ENCODE assay signal across 2 cellular contexts in the genomic region with DNA sequence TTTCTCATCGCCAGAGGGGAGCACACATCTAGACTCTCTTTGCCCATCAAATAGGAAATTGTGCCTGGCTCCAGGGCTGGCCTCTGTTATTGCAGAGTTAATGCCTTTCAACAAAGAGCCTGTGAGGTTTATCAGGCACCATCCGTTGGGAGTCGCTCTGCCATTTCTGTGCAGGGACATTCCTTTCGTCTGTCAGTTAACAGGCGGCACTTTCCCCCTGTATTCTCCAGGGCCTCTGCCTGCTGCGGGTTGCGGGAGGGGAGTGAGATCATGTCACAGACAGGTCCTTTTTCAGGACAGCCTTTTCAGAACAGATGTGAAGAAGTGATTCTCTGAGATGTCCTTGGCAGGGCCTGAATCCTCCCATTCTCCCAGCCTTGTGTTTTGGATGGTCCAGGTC.
TF ChIP-seq lines count a peak whose summit lies in the region.

No MANE protein-coding gene starts in this region.

TF ChIP-seq in K562, 482 proteins besides CTCF, POLR2A, EP300 and RAD21 (continued from another document and continues in another):
- no peak for TF ChIP-seq NFIX (CRISPR knock-in tag; IDR thresholded peaks at IDR 0.05; ENCODE audit: low read depth)
- TF ChIP-seq, protein P1, sequence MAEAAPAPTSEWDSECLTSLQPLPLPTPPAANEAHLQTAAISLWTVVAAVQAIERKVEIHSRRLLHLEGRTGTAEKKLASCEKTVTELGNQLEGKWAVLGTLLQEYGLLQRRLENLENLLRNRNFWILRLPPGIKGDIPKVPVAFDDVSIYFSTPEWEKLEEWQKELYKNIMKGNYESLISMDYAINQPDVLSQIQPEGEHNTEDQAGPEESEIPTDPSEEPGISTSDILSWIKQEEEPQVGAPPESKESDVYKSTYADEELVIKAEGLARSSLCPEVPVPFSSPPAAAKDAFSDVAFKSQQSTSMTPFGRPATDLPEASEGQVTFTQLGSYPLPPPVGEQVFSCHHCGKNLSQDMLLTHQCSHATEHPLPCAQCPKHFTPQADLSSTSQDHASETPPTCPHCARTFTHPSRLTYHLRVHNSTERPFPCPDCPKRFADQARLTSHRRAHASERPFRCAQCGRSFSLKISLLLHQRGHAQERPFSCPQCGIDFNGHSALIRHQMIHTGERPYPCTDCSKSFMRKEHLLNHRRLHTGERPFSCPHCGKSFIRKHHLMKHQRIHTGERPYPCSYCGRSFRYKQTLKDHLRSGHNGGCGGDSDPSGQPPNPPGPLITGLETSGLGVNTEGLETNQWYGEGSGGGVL (CRISPR knock-in tag; IDR thresholded peaks at IDR 0.05), result no peak
- TF ChIP-seq ETV6 (IDR thresholded peaks at IDR 0.05; ENCODE audit: borderline replicate concordance in 1 of 2, low read depth in 2 of 2, low read length in 1 of 2), result no peak
- no peak for TF ChIP-seq ETV6 (CRISPR knock-in tag; IDR thresholded peaks at IDR 0.05; ENCODE audit: borderline replicate concordance)
- TF ChIP-seq ZNF75A (CRISPR knock-in tag; IDR thresholded peaks at IDR 0.05), result no peak
- peak; percentile 31 for TF ChIP-seq ARID1B (IDR thresholded peaks at IDR 0.05)
- TF ChIP-seq MTA3 (IDR thresholded peaks at IDR 0.05; ENCODE audit: borderline replicate concordance), result 0 out of 2 replicates have a peak, but pooled peaks have one; percentile 27
- TF ChIP-seq MYC (IDR thresholded peaks at IDR 0.05; ENCODE audit: low read depth, low read length), result no peak
- no peak for TF ChIP-seq MYC (CRISPR knock-in tag; IDR thresholded peaks at IDR 0.05; ENCODE audit: borderline replicate concordance, low read depth)
- no peak for TF ChIP-seq MED1 (CRISPR knock-in tag; IDR thresholded peaks at IDR 0.05; ENCODE audit: borderline replicate concordance)
- no peak for TF ChIP-seq MTA2 (IDR thresholded peaks at IDR 0.05; ENCODE audit: low read depth)
- TF ChIP-seq, protein P2, sequence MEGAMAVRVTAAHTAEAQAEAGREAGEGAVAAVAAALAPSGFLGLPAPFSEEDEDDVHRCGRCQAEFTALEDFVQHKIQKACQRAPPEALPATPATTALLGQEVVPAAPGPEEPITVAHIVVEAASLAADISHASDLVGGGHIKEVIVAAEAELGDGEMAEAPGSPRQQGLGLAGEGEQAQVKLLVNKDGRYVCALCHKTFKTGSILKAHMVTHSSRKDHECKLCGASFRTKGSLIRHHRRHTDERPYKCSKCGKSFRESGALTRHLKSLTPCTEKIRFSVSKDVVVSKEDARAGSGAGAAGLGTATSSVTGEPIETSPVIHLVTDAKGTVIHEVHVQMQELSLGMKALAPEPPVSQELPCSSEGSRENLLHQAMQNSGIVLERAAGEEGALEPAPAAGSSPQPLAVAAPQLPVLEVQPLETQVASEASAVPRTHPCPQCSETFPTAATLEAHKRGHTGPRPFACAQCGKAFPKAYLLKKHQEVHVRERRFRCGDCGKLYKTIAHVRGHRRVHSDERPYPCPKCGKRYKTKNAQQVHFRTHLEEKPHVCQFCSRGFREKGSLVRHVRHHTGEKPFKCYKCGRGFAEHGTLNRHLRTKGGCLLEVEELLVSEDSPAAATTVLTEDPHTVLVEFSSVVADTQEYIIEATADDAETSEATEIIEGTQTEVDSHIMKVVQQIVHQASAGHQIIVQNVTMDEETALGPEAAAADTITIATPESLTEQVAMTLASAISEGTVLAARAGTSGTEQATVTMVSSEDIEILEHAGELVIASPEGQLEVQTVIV (CRISPR knock-in tag; IDR thresholded peaks at IDR 0.05; ENCODE audit: borderline replicate concordance), result no peak
- no peak for TF ChIP-seq HDAC3 (IDR thresholded peaks at IDR 0.05; ENCODE audit: borderline replicate concordance, partially characterized antibody)
- TF ChIP-seq, protein P3, sequence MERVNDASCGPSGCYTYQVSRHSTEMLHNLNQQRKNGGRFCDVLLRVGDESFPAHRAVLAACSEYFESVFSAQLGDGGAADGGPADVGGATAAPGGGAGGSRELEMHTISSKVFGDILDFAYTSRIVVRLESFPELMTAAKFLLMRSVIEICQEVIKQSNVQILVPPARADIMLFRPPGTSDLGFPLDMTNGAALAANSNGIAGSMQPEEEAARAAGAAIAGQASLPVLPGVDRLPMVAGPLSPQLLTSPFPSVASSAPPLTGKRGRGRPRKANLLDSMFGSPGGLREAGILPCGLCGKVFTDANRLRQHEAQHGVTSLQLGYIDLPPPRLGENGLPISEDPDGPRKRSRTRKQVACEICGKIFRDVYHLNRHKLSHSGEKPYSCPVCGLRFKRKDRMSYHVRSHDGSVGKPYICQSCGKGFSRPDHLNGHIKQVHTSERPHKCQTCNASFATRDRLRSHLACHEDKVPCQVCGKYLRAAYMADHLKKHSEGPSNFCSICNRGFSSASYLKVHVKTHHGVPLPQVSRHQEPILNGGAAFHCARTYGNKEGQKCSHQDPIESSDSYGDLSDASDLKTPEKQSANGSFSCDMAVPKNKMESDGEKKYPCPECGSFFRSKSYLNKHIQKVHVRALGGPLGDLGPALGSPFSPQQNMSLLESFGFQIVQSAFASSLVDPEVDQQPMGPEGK (CRISPR knock-in tag; IDR thresholded peaks at IDR 0.05; ENCODE audit: borderline replicate concordance), result no peak
- TF ChIP-seq HIVEP1 (CRISPR knock-in tag; IDR thresholded peaks at IDR 0.05), result no peak
- no peak for TF ChIP-seq CBX2 (IDR thresholded peaks at IDR 0.05; ENCODE audit: insufficient read depth, low read length, poor library complexity, severe bottlenecking)
- TF ChIP-seq CREB1 (IDR thresholded peaks at IDR 0.05), result no peak
- TF ChIP-seq CREB1 (CRISPR knock-in tag; IDR thresholded peaks at IDR 0.05), result no peak
- TF ChIP-seq, protein P4, sequence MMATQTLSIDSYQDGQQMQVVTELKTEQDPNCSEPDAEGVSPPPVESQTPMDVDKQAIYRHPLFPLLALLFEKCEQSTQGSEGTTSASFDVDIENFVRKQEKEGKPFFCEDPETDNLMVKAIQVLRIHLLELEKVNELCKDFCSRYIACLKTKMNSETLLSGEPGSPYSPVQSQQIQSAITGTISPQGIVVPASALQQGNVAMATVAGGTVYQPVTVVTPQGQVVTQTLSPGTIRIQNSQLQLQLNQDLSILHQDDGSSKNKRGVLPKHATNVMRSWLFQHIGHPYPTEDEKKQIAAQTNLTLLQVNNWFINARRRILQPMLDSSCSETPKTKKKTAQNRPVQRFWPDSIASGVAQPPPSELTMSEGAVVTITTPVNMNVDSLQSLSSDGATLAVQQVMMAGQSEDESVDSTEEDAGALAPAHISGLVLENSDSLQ (IDR thresholded peaks at IDR 0.05), result 0 out of 2 replicates have a peak, but pooled peaks have one; percentile 49
- TF ChIP-seq GTF2E2 (tag; IDR thresholded peaks at IDR 0.05), result no peak
- TF ChIP-seq, protein P5, sequence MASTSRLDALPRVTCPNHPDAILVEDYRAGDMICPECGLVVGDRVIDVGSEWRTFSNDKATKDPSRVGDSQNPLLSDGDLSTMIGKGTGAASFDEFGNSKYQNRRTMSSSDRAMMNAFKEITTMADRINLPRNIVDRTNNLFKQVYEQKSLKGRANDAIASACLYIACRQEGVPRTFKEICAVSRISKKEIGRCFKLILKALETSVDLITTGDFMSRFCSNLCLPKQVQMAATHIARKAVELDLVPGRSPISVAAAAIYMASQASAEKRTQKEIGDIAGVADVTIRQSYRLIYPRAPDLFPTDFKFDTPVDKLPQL (IDR thresholded peaks at IDR 0.05; ENCODE audit: extremely low read depth, insufficient read length), result no peak
- TF ChIP-seq TAF1 (IDR thresholded peaks at IDR 0.05; ENCODE audit: control insufficient read depth, extremely low read depth, insufficient read depth, low read length, severe bottlenecking), result no peak
- TF ChIP-seq DPF2 (IDR thresholded peaks at IDR 0.05), result 0 out of 2 replicates have a peak, but pooled peaks have one; percentile 26

TF ChIP-seq in neural cell, 6 proteins besides CTCF, POLR2A, EP300 and RAD21 (continued from another document):
- TF ChIP-seq, protein P6, sequence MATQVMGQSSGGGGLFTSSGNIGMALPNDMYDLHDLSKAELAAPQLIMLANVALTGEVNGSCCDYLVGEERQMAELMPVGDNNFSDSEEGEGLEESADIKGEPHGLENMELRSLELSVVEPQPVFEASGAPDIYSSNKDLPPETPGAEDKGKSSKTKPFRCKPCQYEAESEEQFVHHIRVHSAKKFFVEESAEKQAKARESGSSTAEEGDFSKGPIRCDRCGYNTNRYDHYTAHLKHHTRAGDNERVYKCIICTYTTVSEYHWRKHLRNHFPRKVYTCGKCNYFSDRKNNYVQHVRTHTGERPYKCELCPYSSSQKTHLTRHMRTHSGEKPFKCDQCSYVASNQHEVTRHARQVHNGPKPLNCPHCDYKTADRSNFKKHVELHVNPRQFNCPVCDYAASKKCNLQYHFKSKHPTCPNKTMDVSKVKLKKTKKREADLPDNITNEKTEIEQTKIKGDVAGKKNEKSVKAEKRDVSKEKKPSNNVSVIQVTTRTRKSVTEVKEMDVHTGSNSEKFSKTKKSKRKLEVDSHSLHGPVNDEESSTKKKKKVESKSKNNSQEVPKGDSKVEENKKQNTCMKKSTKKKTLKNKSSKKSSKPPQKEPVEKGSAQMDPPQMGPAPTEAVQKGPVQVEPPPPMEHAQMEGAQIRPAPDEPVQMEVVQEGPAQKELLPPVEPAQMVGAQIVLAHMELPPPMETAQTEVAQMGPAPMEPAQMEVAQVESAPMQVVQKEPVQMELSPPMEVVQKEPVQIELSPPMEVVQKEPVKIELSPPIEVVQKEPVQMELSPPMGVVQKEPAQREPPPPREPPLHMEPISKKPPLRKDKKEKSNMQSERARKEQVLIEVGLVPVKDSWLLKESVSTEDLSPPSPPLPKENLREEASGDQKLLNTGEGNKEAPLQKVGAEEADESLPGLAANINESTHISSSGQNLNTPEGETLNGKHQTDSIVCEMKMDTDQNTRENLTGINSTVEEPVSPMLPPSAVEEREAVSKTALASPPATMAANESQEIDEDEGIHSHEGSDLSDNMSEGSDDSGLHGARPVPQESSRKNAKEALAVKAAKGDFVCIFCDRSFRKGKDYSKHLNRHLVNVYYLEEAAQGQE (IDR thresholded peaks at IDR 0.05; ENCODE audit: borderline replicate concordance), result no peak
- TF ChIP-seq TAF1 (IDR thresholded peaks at IDR 0.05; ENCODE audit: low read depth) (no peak), EZH2 (IDR thresholded peaks at IDR 0.05; ENCODE audit: borderline replicate concordance, insufficient read depth, low read length, poor library complexity, severe bottlenecking) (no peak), MXI1 (conservative IDR thresholded peaks at IDR 0.05; ENCODE audit: poor library complexity, severe bottlenecking) (no peak)
